ENCODE assay signal across 8 cellular contexts in genomic region chr11:117315285-117316196, GRCh38. TPM values are rescaled to one million over a fixed set of nuclear protein-coding genes. Genes with fewer than 3 reads are reported as not detected.
DNase-seq lines count a peak whose midpoint lies in the region; ATAC-seq and TF ChIP-seq lines count a peak whose summit lies in the region.

No MANE protein-coding gene starts in this region.

- H3K4me1 ChIP-seq in psoas muscle, result peaks cover 20% of the 10 kb centered on the region

- peak overlapping the region; percentile 61 for H3K27ac ChIP-seq in psoas muscle

- no peaks in the 10 kb centered on the region for H3K9me3 ChIP-seq in psoas muscle

- DNase-seq in NCI-H748 (lab: John Stamatoyannopoulos, UW; ENCODE audit: unreplicated experiment), result peak; percentile 27
- DNase-seq in NCI-H748 treated with DMSO at 0.1 percent for 48 hours (lab: John Stamatoyannopoulos, UW), result no peak
- peak; percentile 39 for DNase-seq in activated T-cell treated with anti-CD3 and anti-CD28 coated beads, Interleukin-2, amount 50 U/mL, for 1 hour
- no peak for DNase-seq in Right ventricle myocardium superior
- DNase-seq in psoas muscle, result peak; percentile 21 to 58

- peak; percentile 36 for ATAC-seq in Right ventricle myocardium superior (ENCODE audit: poor library complexity)
- peak; percentile 30 to 49 (median 46) for ATAC-seq in psoas muscle
- no peak for ATAC-seq in GM21447 (IDR thresholded peaks at IDR 0.05; ENCODE audit: unreplicated experiment)
- no peak for ATAC-seq in HG02870 (IDR thresholded peaks at IDR 0.05; ENCODE audit: unreplicated experiment)
- ATAC-seq in GM21786 (IDR thresholded peaks at IDR 0.05; ENCODE audit: unreplicated experiment), result no peak

- no peaks in the 10 kb centered on the region for H3K27me3 ChIP-seq in psoas muscle (ENCODE audit: insufficient read depth in 3 of 3, low read length in 2 of 3)

- peaks cover 0 to 2% of the 10 kb centered on the region in 2 donors for H3K36me3 ChIP-seq in psoas muscle (ENCODE audit: insufficient read depth in 1 of 2, low read depth in 1 of 2)

- TF ChIP-seq CTCF in psoas muscle (IDR thresholded peaks at IDR 0.05), result no peak

- 2 to 3% (median 2%) methylated on average over 29 to 62 of the region's 62 CpGs for WGBS in psoas muscle, 3 donors

- intact Hi-C loops in Right ventricle myocardium superior (cut with DNase I), result no loop called here
- intact Hi-C loops in psoas muscle (cut with DNase I), result no loop called here

- peak overlapping the region; percentile 95 for H3K4me3 ChIP-seq in psoas muscle

RNA-seq across cellular contexts. Expression of gene BACE1, which starts 0.5 kb away (rescaled TPM):
- total RNA-seq in Right ventricle myocardium superior (10.4 TPM), psoas muscle (10 to 100 TPM in 1 of 4 donors, 1 to 10 TPM in 3; 7.7 to 13.0 (median 9.2) TPM)
- polyA plus RNA-seq in psoas muscle, result 10 to 100 TPM in 1 of 3 donors, 1 to 10 TPM in 2; 2.5 to 10.3 (median 2.7) TPM

RNA-seq across cellular contexts. Expression of gene CEP164, which starts 12.1 kb away (rescaled TPM):
- total RNA-seq in Right ventricle myocardium superior (4.3 TPM), psoas muscle (1 to 10 TPM; 3.4 to 8.1 (median 6.8) TPM)
- 10 to 100 TPM in 1 of 3 donors, 1 to 10 TPM in 2; 2.0 to 12.4 (median 4.2) TPM for polyA plus RNA-seq in psoas muscle

RNA-seq across cellular contexts. Expression of gene BACE1-AS, which starts 24.4 kb away (rescaled TPM):
- total RNA-seq in Right ventricle myocardium superior (8.3 TPM), psoas muscle (10 to 100 TPM; 10.8 to 18.1 (median 16.4) TPM)
- polyA plus RNA-seq in psoas muscle, result 1 to 10 TPM; 5.7 to 7.2 (median 7.0) TPM

Comparison
In these comparisons a context has a peak if more than half of its experiments do, and no peak if none do; other contexts are left out.
1. DNase-seq: peak in NCI-H748 (single experiment), activated T-cell treated with anti-CD3 and anti-CD28 coated beads, Interleukin-2, amount 50 U/mL, for 1 hour (single experiment) and psoas muscle (2 of 2); none in NCI-H748 treated with DMSO at 0.1 percent for 48 hours (single experiment) and Right ventricle myocardium superior (single experiment).
2. ATAC-seq: peak in Right ventricle myocardium superior (single experiment) and psoas muscle (4 of 4); none in GM21447 (single experiment), HG02870 (single experiment) and GM21786 (single experiment).